In the genomic region with DNA sequence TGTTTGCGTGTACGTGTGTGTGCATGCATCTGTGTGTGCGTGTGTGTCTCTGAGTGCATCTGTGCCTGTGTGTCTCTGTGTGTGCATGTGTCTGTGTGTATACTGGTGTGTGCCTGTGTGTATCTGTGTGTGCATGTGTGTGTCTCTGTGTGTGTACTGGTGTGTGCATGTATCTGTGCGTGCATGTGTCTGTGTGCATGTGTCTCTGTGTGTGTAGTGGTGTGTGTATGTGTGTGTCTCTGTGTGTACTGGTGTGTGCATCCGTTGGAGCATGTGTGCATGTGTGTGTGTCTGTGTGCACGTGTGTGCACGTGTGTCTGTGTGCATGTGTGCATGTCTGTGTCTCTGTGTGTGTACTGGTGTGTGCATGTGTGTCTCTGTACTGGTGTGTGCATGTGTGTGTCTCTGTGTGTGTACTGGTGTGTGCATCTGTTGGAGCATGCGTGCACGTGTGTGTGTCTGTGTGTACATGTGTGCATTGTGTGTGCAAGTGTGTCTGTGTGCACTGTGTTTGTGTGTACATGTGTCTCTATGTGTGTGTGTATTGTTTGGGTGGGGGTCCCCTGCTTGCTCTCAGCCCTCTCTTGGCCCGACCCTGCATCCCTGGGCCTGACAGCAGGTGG, we compare ENCODE assay signal across 1 cellular context.
A peak's percentile ranks its signal among the peaks of the same experiment; 100 is the strongest.
TF ChIP-seq lines count a peak whose summit lies in the region.

No MANE protein-coding gene starts in this region.

TF ChIP-seq in HEK293, 187 proteins besides CTCF, POLR2A, EP300 and RAD21 (continued from another document):
- TF ChIP-seq, protein P1, sequence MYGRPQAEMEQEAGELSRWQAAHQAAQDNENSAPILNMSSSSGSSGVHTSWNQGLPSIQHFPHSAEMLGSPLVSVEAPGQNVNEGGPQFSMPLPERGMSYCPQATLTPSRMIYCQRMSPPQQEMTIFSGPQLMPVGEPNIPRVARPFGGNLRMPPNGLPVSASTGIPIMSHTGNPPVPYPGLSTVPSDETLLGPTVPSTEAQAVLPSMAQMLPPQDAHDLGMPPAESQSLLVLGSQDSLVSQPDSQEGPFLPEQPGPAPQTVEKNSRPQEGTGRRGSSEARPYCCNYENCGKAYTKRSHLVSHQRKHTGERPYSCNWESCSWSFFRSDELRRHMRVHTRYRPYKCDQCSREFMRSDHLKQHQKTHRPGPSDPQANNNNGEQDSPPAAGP (tag by site-specific recombination; IDR thresholded peaks at IDR 0.05) = no peak
- no peak for TF ChIP-seq SP7 (tag by site-specific recombination; IDR thresholded peaks at IDR 0.05)
- TF ChIP-seq ZFP3 (tag by site-specific recombination; IDR thresholded peaks at IDR 0.05; ENCODE audit: low read depth) = no peak
- TF ChIP-seq ZNF561 (tag by site-specific recombination; IDR thresholded peaks at IDR 0.05; ENCODE audit: borderline replicate concordance) = no peak
- TF ChIP-seq, protein P2, sequence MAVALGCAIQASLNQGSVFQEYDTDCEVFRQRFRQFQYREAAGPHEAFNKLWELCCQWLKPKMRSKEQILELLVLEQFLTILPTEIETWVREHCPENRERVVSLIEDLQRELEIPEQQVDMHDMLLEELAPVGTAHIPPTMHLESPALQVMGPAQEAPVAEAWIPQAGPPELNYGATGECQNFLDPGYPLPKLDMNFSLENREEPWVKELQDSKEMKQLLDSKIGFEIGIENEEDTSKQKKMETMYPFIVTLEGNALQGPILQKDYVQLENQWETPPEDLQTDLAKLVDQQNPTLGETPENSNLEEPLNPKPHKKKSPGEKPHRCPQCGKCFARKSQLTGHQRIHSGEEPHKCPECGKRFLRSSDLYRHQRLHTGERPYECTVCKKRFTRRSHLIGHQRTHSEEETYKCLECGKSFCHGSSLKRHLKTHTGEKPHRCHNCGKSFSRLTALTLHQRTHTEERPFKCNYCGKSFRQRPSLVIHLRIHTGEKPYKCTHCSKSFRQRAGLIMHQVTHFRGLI (tag by site-specific recombination; IDR thresholded peaks at IDR 0.05) = no peak
- TF ChIP-seq ZNF157 (tag by site-specific recombination; IDR thresholded peaks at IDR 0.05) = peak; percentile 19; the same call in 1 of the 2 replicates
- TF ChIP-seq ZNF366 (tag by site-specific recombination; conservative IDR thresholded peaks at IDR 0.05) = no peak
- TF ChIP-seq, protein P3, sequence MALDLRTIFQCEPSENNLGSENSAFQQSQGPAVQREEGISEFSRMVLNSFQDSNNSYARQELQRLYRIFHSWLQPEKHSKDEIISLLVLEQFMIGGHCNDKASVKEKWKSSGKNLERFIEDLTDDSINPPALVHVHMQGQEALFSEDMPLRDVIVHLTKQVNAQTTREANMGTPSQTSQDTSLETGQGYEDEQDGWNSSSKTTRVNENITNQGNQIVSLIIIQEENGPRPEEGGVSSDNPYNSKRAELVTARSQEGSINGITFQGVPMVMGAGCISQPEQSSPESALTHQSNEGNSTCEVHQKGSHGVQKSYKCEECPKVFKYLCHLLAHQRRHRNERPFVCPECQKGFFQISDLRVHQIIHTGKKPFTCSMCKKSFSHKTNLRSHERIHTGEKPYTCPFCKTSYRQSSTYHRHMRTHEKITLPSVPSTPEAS (tag by site-specific recombination; IDR thresholded peaks at IDR 0.05) = peak; percentile 99
- TF ChIP-seq ZNF23 (tag by site-specific recombination; IDR thresholded peaks at IDR 0.05; ENCODE audit: borderline replicate concordance) = no peak
- no peak for TF ChIP-seq SETDB1 (IDR thresholded peaks at IDR 0.05; ENCODE audit: insufficient read length, low read length)
- TF ChIP-seq ZNF248 (tag by site-specific recombination; IDR thresholded peaks at IDR 0.05) = no peak
- TF ChIP-seq, protein P4, sequence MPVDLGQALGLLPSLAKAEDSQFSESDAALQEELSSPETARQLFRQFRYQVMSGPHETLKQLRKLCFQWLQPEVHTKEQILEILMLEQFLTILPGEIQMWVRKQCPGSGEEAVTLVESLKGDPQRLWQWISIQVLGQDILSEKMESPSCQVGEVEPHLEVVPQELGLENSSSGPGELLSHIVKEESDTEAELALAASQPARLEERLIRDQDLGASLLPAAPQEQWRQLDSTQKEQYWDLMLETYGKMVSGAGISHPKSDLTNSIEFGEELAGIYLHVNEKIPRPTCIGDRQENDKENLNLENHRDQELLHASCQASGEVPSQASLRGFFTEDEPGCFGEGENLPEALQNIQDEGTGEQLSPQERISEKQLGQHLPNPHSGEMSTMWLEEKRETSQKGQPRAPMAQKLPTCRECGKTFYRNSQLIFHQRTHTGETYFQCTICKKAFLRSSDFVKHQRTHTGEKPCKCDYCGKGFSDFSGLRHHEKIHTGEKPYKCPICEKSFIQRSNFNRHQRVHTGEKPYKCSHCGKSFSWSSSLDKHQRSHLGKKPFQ (tag by site-specific recombination; IDR thresholded peaks at IDR 0.05) = peak; percentile 96
- TF ChIP-seq ZNF558 (tag by site-specific recombination; IDR thresholded peaks at IDR 0.05) = no peak
- no peak for TF ChIP-seq KLF16 (tag by site-specific recombination; IDR thresholded peaks at IDR 0.05)
- TF ChIP-seq ZNF311 (tag by site-specific recombination; IDR thresholded peaks at IDR 0.05; ENCODE audit: borderline replicate concordance) = peak; percentile 86; the same call in 1 of the 2 replicates
- 0 out of 2 replicates have a peak, but pooled peaks have one; percentile 13 for TF ChIP-seq ZNF785 (tag by site-specific recombination; IDR thresholded peaks at IDR 0.05)
- TF ChIP-seq, protein P5, sequence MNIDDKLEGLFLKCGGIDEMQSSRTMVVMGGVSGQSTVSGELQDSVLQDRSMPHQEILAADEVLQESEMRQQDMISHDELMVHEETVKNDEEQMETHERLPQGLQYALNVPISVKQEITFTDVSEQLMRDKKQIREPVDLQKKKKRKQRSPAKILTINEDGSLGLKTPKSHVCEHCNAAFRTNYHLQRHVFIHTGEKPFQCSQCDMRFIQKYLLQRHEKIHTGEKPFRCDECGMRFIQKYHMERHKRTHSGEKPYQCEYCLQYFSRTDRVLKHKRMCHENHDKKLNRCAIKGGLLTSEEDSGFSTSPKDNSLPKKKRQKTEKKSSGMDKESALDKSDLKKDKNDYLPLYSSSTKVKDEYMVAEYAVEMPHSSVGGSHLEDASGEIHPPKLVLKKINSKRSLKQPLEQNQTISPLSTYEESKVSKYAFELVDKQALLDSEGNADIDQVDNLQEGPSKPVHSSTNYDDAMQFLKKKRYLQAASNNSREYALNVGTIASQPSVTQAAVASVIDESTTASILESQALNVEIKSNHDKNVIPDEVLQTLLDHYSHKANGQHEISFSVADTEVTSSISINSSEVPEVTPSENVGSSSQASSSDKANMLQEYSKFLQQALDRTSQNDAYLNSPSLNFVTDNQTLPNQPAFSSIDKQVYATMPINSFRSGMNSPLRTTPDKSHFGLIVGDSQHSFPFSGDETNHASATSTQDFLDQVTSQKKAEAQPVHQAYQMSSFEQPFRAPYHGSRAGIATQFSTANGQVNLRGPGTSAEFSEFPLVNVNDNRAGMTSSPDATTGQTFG (tag by site-specific recombination; IDR thresholded peaks at IDR 0.05; ENCODE audit: borderline replicate concordance) = 0 out of 2 replicates have a peak, but pooled peaks have one; percentile 71
- no peak for TF ChIP-seq ZNF670 (tag by site-specific recombination; IDR thresholded peaks at IDR 0.05; ENCODE audit: low read depth)
- no peak for TF ChIP-seq ZBTB20 (tag by site-specific recombination; IDR thresholded peaks at IDR 0.05)
- TF ChIP-seq ZNF549 (tag by site-specific recombination; IDR thresholded peaks at IDR 0.05) = no peak
- no peak for TF ChIP-seq SP3 (tag by site-specific recombination; IDR thresholded peaks at IDR 0.05)
- TF ChIP-seq MYNN (tag by site-specific recombination; IDR thresholded peaks at IDR 0.05; ENCODE audit: borderline replicate concordance) = no peak
- TF ChIP-seq, protein P6, sequence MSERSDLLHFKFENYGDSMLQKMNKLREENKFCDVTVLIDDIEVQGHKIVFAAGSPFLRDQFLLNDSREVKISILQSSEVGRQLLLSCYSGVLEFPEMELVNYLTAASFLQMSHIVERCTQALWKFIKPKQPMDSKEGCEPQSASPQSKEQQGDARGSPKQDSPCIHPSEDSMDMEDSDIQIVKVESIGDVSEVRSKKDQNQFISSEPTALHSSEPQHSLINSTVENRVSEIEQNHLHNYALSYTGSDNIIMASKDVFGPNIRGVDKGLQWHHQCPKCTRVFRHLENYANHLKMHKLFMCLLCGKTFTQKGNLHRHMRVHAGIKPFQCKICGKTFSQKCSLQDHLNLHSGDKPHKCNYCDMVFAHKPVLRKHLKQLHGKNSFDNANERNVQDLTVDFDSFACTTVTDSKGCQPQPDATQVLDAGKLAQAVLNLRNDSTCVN (tag by site-specific recombination; optimal IDR thresholded peaks at IDR 0.05) = peak; percentile 14
- TF ChIP-seq ZBTB8A (tag by site-specific recombination; IDR thresholded peaks at IDR 0.05) = no peak
- no peak for TF ChIP-seq PRDM1 (tag by site-specific recombination; IDR thresholded peaks at IDR 0.05)
- TF ChIP-seq ZNF747 (tag by site-specific recombination; IDR thresholded peaks at IDR 0.05) = 0 out of 2 replicates have a peak, but pooled peaks have one; percentile 20
